ENCODE assay signal across 8 cellular contexts in genomic region chr7:101817930-101818698, GRCh38. TPM values are rescaled to one million over a fixed set of nuclear protein-coding genes. Genes with fewer than 3 reads are reported as not detected.
DNase-seq lines count a peak whose midpoint lies in the region; ATAC-seq, FAIRE-seq and TF ChIP-seq lines count a peak whose summit lies in the region.

No MANE protein-coding gene starts in this region.

- peaks cover 0 to 5% (median 0%) of the 10 kb centered on the region in 9 donors for H3K36me3 ChIP-seq in heart right ventricle
- peaks cover 0 to 6% of the 10 kb centered on the region in 2 experiments; a peak in 1 of 4 replicates for H3K36me3 ChIP-seq in GM12878 (ENCODE audit: control insufficient read depth in 2 of 2, insufficient read depth in 2 of 2, low read length in 1 of 2)
- no peaks in the 10 kb centered on the region for H3K36me3 ChIP-seq in lung (ENCODE audit: control insufficient read depth in 2 of 2, insufficient read depth in 2 of 2, low read length in 2 of 2)
- H3K36me3 ChIP-seq in vagina = no peaks in the 10 kb centered on the region

- SMC1A ChIA-PET in GM12878 (lab: Charles Lee; ENCODE audit: uncharacterized antibody, unreplicated experiment) = interaction anchor here (0.6 to 3.5 kb wide), 13 partner anchors 9 to 454 kb away, joined by 3 to 27 read pairs (median 3); no protein-coding TSS in a partner anchor

- intact Hi-C loops in heart right ventricle (cut with DNase I) (loop anchor here in 8 of 10 donors (2.0 to 10.0 kb wide), 13 partner anchors 39 to 419 kb away; no protein-coding TSS in a partner anchor), Right ventricle myocardium inferior (cut with DNase I) (loop anchor here (2.0 to 10.0 kb wide), 6 partner anchors 27 to 419 kb away; no protein-coding TSS in a partner anchor), GM12878 (cut with micrococcal nuclease; ENCODE audit: unreplicated experiment) (loop anchor here (5.0 to 10.0 kb wide), 3 partner anchors 114 to 304 kb away; no protein-coding TSS in a partner anchor), vagina (cut with DNase I) (loop anchor here (2.0 to 10.0 kb wide), 5 partner anchors 39 to 131 kb away; no protein-coding TSS in a partner anchor)

- TF ChIP-seq CTCF in heart right ventricle (IDR thresholded peaks at IDR 0.05) (no peak), GM12878 (IDR thresholded peaks at IDR 0.05 in 2 of 3, conservative IDR thresholded peaks at IDR 0.05 in 1 of 3; ENCODE audit: control insufficient read depth in 2 of 3, extremely low read depth in 1 of 3, insufficient read depth in 1 of 3, low read depth in 3 of 3, low read length in 3 of 3) (no peak), lung (IDR thresholded peaks at IDR 0.05; ENCODE audit: control extremely low read depth, extremely low read depth) (no peak), vagina (IDR thresholded peaks at IDR 0.05) (no peak)

- H3K27me3 ChIP-seq in heart right ventricle = no peaks in the 10 kb centered on the region
- H3K27me3 ChIP-seq in GM12878 (replicated peaks in 1 of 2; ENCODE audit: control insufficient read depth in 2 of 2, insufficient read depth in 2 of 2, low read length in 1 of 2) = no peaks in the 10 kb centered on the region
- no peaks in the 10 kb centered on the region for H3K27me3 ChIP-seq in lung (ENCODE audit: control insufficient read depth, insufficient read depth)
- no peaks in the 10 kb centered on the region for H3K27me3 ChIP-seq in vagina

- no TSS peak for BruUV-seq in GM12878 (replicated peaks; lab: Mats Ljungman, UMichigan)

- FAIRE-seq in GM12878 (lab: Jason Lieb, UNC) = no peak

- DNase-seq in heart right ventricle (no peak), Right ventricle myocardium inferior (ENCODE audit: missing footprints) (no peak), GM12878 (ENCODE audit: low read depth, low spot score) (no peak), lung (ENCODE audit: low spot score) (no peak), vagina (ENCODE audit: extremely low spot score in 2 of 2) (no peak), NCI-H510A (lab: John Stamatoyannopoulos, UW) (no peak), occipital lobe (lab: John Stamatoyannopoulos, UW) (no peak), NCI-H2107 treated with DMSO at 0.1 percent for 48 hours (lab: John Stamatoyannopoulos, UW; ENCODE audit: unreplicated experiment) (no peak)

- H2AFZ ChIP-seq in GM12878 (ENCODE audit: control insufficient read depth, low read depth, low read length) = no peak overlapping the region

- H4K20me1 ChIP-seq in GM12878 (ENCODE audit: control insufficient read depth, insufficient read depth) = no peaks in the 10 kb centered on the region

- TF ChIP-seq EP300 in GM12878 (IDR thresholded peaks at IDR 0.05; ENCODE audit: borderline replicate concordance in 1 of 2, control insufficient read depth in 1 of 2, low read depth in 2 of 2, low read length in 2 of 2) = no peak

- in situ Hi-C loops in GM12878 (cut with MboI) = no loop called here

- TF ChIP-seq RAD21 in GM12878 (IDR thresholded peaks at IDR 0.05; ENCODE audit: insufficient read depth, low read depth, low read length) = no peak

- peak overlapping the region; percentile 66 for H3K9ac ChIP-seq in GM12878 (ENCODE audit: control insufficient read depth, insufficient read depth, low read length)

- RAD21 ChIA-PET in GM12878 (lab: Charles Lee; ENCODE audit: unreplicated experiment) = interaction anchor here (0.6 to 2.8 kb wide), 11 partner anchors 9 to 418 kb away, joined by 3 to 17 read pairs (median 4); no protein-coding TSS in a partner anchor

- H3K4me1 ChIP-seq in heart right ventricle (peaks cover 5 to 62% (median 44%) of the 10 kb centered on the region in 9 donors), GM12878 (ENCODE audit: control insufficient read depth, insufficient read depth, low read length) (peaks cover 4% of the 10 kb centered on the region; the same call in 1 of the 2 replicates), lung (ENCODE audit: control insufficient read depth in 2 of 2, insufficient read depth in 2 of 2, low read length in 2 of 2) (peaks cover 9 to 14% of the 10 kb centered on the region in 2 donors), vagina (peaks cover 36% of the 10 kb centered on the region)

- H3K27ac ChIP-seq in heart right ventricle = peak overlapping the region in 8 of 10 donors; percentile 72 to 92 (median 82)
- H3K27ac ChIP-seq in GM12878 (ENCODE audit: control insufficient read depth, insufficient read depth) = no peak overlapping the region
- H3K27ac ChIP-seq in lung (ENCODE audit: low read depth in 1 of 2, low read length in 1 of 2) = peak overlapping the region; percentile 76 to 79
- H3K27ac ChIP-seq in vagina = peak overlapping the region; percentile 28

- no peak for TF ChIP-seq POLR2A in GM12878 (IDR thresholded peaks at IDR 0.05; ENCODE audit: low read depth, low read length)
- no peak for TF ChIP-seq POLR2A in vagina (IDR thresholded peaks at IDR 0.05)

- ATAC-seq in heart right ventricle (no peak), Right ventricle myocardium inferior (no peak), GM12878 (no peak), lung (ENCODE audit: insufficient read depth, low FRiP score) (no peak)

- H3K9me3 ChIP-seq in heart right ventricle = no peaks in the 10 kb centered on the region
- H3K9me3 ChIP-seq in GM12878 (replicated peaks; ENCODE audit: control insufficient read depth, insufficient read depth, low read length) = no peaks in the 10 kb centered on the region
- no peaks in the 10 kb centered on the region for H3K9me3 ChIP-seq in lung (ENCODE audit: control insufficient read depth in 2 of 2, insufficient read depth in 1 of 2, low read length in 1 of 2)
- no peaks in the 10 kb centered on the region for H3K9me3 ChIP-seq in vagina

- 40 to 44% methylated on average over 13 of the region's 13 CpGs for WGBS in heart right ventricle, 2 donors
- WGBS in GM12878 (ENCODE audit: insufficient coverage, insufficient replicate concordance, low lambda C conversion rate, missing lambda C conversion rate) = 76% methylated on average over 13 of the region's 13 CpGs
- 19 to 38% methylated on average over 13 of the region's 13 CpGs for WGBS in lung, 2 donors

- peaks cover 52% of the 10 kb centered on the region for H3K79me2 ChIP-seq in GM12878 (ENCODE audit: control insufficient read depth, insufficient read depth, low read length)

- POLR2A ChIA-PET in GM12878 (lab: Charles Lee) = interaction anchor here (0.9 to 1.3 kb wide), 2 partner anchors 41 to 167 kb away, joined by 3 to 4 read pairs; no protein-coding TSS in a partner anchor

- H3K4me2 ChIP-seq in GM12878 (ENCODE audit: control insufficient read depth, insufficient read depth) = peak overlapping the region; percentile 64

- CTCF ChIA-PET in GM12878 (lab: Yijun Ruan, JAX) = interaction anchor here (0.7 to 3.6 kb wide), 12 partner anchors 9 to 418 kb away, joined by 3 to 20 read pairs (median 4); no protein-coding TSS in a partner anchor

- H3K4me3 ChIP-seq in heart right ventricle (peak overlapping the region in 9 of 10 donors; percentile 71 to 90 (median 81)), GM12878 (peak overlapping the region; percentile 77), lung (peak overlapping the region; percentile 72), vagina (peak overlapping the region; percentile 79 to 91)

RNA-seq across cellular contexts. Expression of gene CUX1, which starts 0.7 kb away (rescaled TPM):
- total RNA-seq in heart right ventricle (100 to 1,000 TPM in 9 of 10 donors, 10 to 100 TPM in 1; 97.3 to 176 (median 149) TPM), Right ventricle myocardium inferior (107 TPM), GM12878 (2014; rRNA removed) (26.0 and 29.7 TPM in 2 replicates), GM12878 (2014; rRNA removed; fragmentation: Illumina TruSeq; extraction: Trizol) (21.5 and 22.5 TPM in 2 replicates), GM12878 (2021) (44.7 and 48.6 TPM in 2 replicates), lung (100 to 1,000 TPM in 1 of 2 donors, 10 to 100 TPM in 1; 96.9 to 138 TPM), vagina (65.3 TPM), occipital lobe (23.2 TPM)
- polyA plus RNA-seq in heart right ventricle (10 to 100 TPM; 34.5 to 39.7 TPM), GM12878 (2011; rRNA removed) (12.7 and 12.9 TPM in 2 replicates), GM12878 (2014; fragmentation: Illumina TruSeq; extraction: Trizol) (28.0 and 35.3 TPM in 2 replicates), GM12878 (2014; fragmentation: Nextera tagmentation; extraction: Ambion mirVana) (1 to 10 TPM; 6.1 to 7.8 TPM), GM12878 (2014; rRNA removed) (24.0 and 26.0 TPM in 2 replicates), GM12878 (2016; fragmentation: Nextera tagmentation; extraction: Ambion mirVana) (10 to 100 TPM; 27.7 to 31.0 TPM), lung (10 to 100 TPM; 40.5 to 41.4 TPM)
- total RNA-seq in GM12878 (2013; cell fraction: nucleolus; rRNA removed) = 214 and 249 TPM in 2 replicates
- polyA plus RNA-seq in GM12878 (2011; ENCODE audit: low read depth) = 11.3 TPM
- 16.7 and 17.9 TPM in 2 replicates for polyA plus RNA-seq in GM12878 (2011; cell fraction: cytosol; rRNA removed)
- 14.0 and 21.5 TPM in 2 replicates for polyA plus RNA-seq in GM12878 (2011; cell fraction: nucleus; rRNA removed)
- polyA plus RNA-seq in GM12878 (2012) = 21.7 and 23.4 TPM in 2 replicates
- polyA minus RNA-seq in GM12878 (2011; rRNA and poly(A)+ RNA removed) = 21.1 and 30.1 TPM in 2 replicates
- 10.7 and 11.1 TPM in 2 replicates for polyA minus RNA-seq in GM12878 (2011; cell fraction: cytosol; rRNA and poly(A)+ RNA removed)
- polyA minus RNA-seq in GM12878 (2011; cell fraction: nucleus; rRNA and poly(A)+ RNA removed) = 21.6 and 47.5 TPM in 2 replicates
